Comparison of ENCODE assay signal across 8 cellular contexts in the genomic region with DNA sequence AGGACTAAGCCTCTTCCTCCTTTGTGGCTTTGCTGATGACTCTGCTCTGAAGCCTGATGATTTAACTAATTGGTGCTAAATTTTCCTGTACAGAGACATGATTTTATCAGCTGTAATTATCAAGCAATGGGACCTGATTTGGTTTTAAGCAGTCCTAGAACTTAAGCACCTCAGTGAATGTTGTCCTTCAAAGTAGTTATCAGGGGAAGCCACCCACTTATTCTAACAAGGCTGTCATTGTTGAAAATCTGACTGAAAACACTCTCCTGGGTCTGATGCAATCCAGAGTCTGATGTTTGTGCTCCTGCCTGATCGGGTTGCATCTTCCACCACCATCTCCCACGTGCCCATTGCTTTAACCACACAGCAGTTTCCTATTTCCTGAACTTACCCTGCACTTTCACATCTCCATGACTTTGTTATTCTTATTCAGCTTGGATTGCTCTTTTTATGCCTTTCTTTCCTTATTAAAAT. TPM values are rescaled to one million over a fixed set of nuclear protein-coding genes. Genes with fewer than 3 reads are reported as not detected.
DNase-seq lines count a peak whose midpoint lies in the region; TF ChIP-seq lines count a peak whose summit lies in the region.

No MANE protein-coding gene starts in this region.

- H3K27me3 ChIP-seq in cardiac muscle cell (no peaks in the 10 kb centered on the region), left ventricle myocardium inferior (ENCODE audit: low read depth) (no peaks in the 10 kb centered on the region), stomach (peaks cover 0 to 6% (median 0%) of the 10 kb centered on the region in 3 donors)

- peak overlapping the region; percentile 13 for H3K4me3 Mint-ChIP-seq in activated CD4-positive, alpha-beta T cell treated with anti-CD3 and anti-CD28 coated beads, Interleukin-2, amount 10 ng/mL, durations not matched to agents 7 days and 5 days

- TF ChIP-seq CTCF in cardiac muscle cell (IDR thresholded peaks at IDR 0.05; ENCODE audit: low read depth, low read length) (no peak), left ventricle myocardium inferior (IDR thresholded peaks at IDR 0.05; ENCODE audit: borderline replicate concordance) (no peak), stomach (IDR thresholded peaks at IDR 0.05) (no peak)

- no peak overlapping the region for H3K4me3 ChIP-seq in cardiac muscle cell
- no peak overlapping the region for H3K4me3 ChIP-seq in left ventricle myocardium inferior
- no peak overlapping the region for H3K4me3 ChIP-seq in stomach

- H3K27ac Mint-ChIP-seq in activated CD4-positive, alpha-beta T cell treated with anti-CD3 and anti-CD28 coated beads, Interleukin-2, amount 10 ng/mL, durations not matched to agents 7 days and 5 days, result peak overlapping the region; percentile 85

- no peak for TF ChIP-seq POLR2A in stomach (IDR thresholded peaks at IDR 0.05)

- H3K27me3 Mint-ChIP-seq in activated CD4-positive, alpha-beta T cell treated with anti-CD3 and anti-CD28 coated beads, Interleukin-2, amount 10 ng/mL, durations not matched to agents 7 days and 5 days, result no peaks in the 10 kb centered on the region

- H3K4me1 ChIP-seq in cardiac muscle cell (ENCODE audit: low read depth) (peaks cover 11% of the 10 kb centered on the region), left ventricle myocardium inferior (peaks cover 16% of the 10 kb centered on the region), stomach (peaks cover 0 to 13% (median 2%) of the 10 kb centered on the region in 4 donors)

- no peak for TF ChIP-seq EP300 in stomach (IDR thresholded peaks at IDR 0.05)

- H3K36me3 Mint-ChIP-seq in activated CD4-positive, alpha-beta T cell treated with anti-CD3 and anti-CD28 coated beads, Interleukin-2, amount 10 ng/mL, durations not matched to agents 7 days and 5 days (ENCODE audit: low read depth), result peaks cover 4% of the 10 kb centered on the region

- peaks cover 77% of the 10 kb centered on the region for H3K4me1 Mint-ChIP-seq in activated CD4-positive, alpha-beta T cell treated with anti-CD3 and anti-CD28 coated beads, Interleukin-2, amount 10 ng/mL, durations not matched to agents 7 days and 5 days

- H3K27ac ChIP-seq in cardiac muscle cell, result no peak overlapping the region
- no peak overlapping the region for H3K27ac ChIP-seq in left ventricle myocardium inferior (replicated peaks)
- no peak overlapping the region for H3K27ac ChIP-seq in stomach

- POLR2A ChIA-PET in activated CD4-positive, alpha-beta T cell treated with anti-CD3 and anti-CD28 coated beads, Interleukin-2, amount 10 ng/mL, durations not matched to agents 7 days and 5 days (lab: Charles Lee), result no interaction called here

- peak; percentile 30 to 92 for DNase-seq in cardiac muscle cell (ENCODE audit: low read depth in 1 of 2, low spot score in 1 of 2)
- no peak for DNase-seq in left ventricle myocardium inferior
- DNase-seq in Kasumi-1 (lab: John Stamatoyannopoulos, UW), result peak; percentile 89 to 93
- peak; percentile 72 for DNase-seq in activated CD4-positive, alpha-beta T cell treated with anti-CD3 and anti-CD28 coated beads, Interleukin-2, amount 10 ng/mL, durations not matched to agents 7 days and 5 days
- DNase-seq in hepatic stellate cell (ENCODE audit: low spot score), result peak; percentile 12
- DNase-seq in ureter (ENCODE audit: low spot score), result no peak
- no peak for DNase-seq in stomach
- no peak for DNase-seq in midbrain (lab: John Stamatoyannopoulos, UW)

- CTCF ChIA-PET in activated CD4-positive, alpha-beta T cell treated with anti-CD3 and anti-CD28 coated beads, Interleukin-2, amount 10 ng/mL, durations not matched to agents 7 days and 5 days (lab: Charles Lee), result interaction anchor here (1.2 to 5.8 kb wide), 8 partner anchors 10 to 350 kb away, joined by 3 to 52 read pairs (median 4); no protein-coding TSS in a partner anchor

- H3K9me3 Mint-ChIP-seq in activated CD4-positive, alpha-beta T cell treated with anti-CD3 and anti-CD28 coated beads, Interleukin-2, amount 10 ng/mL, durations not matched to agents 7 days and 5 days, result no peaks in the 10 kb centered on the region

- intact Hi-C loops in left ventricle myocardium inferior (cut with micrococcal nuclease) (no loop called here), stomach (cut with DNase I; ENCODE audit: low total_unique reads) (loop anchor here (10.0 kb wide), 1 partner anchor 377 kb away; no protein-coding TSS in a partner anchor)

- WGBS in stomach, 5 donors, result 13 to 35% (median 17%) methylated on average over 2 of the region's 2 CpGs

- no peaks in the 10 kb centered on the region for H3K9me3 ChIP-seq in cardiac muscle cell (ENCODE audit: low read depth)
- H3K9me3 ChIP-seq in left ventricle myocardium inferior (replicated peaks), result no peaks in the 10 kb centered on the region
- H3K9me3 ChIP-seq in stomach, result no peaks in the 10 kb centered on the region

- H3K36me3 ChIP-seq in cardiac muscle cell (no peaks in the 10 kb centered on the region), left ventricle myocardium inferior (no peaks in the 10 kb centered on the region), stomach (no peaks in the 10 kb centered on the region)

RNA-seq across cellular contexts. Expression of gene S1PR1, which starts 54.8 kb away (rescaled TPM):
- total RNA-seq in cardiac muscle cell, result 58.6 and 62.2 TPM in 2 replicates
- 58.1 and 59.1 TPM in 2 replicates for polyA plus RNA-seq in cardiac muscle cell
- 54.9 TPM for total RNA-seq in left ventricle myocardium inferior
- 100 to 1,000 TPM; 177 to 209 TPM for total RNA-seq in activated CD4-positive, alpha-beta T cell treated with anti-CD3 and anti-CD28 coated beads, Interleukin-2, amount 10 ng/mL, durations not matched to agents 7 days and 5 days
- 38.7 TPM for total RNA-seq in ureter
- 10 to 100 TPM in 3 of 5 donors, 1 to 10 TPM in 2; 5.8 to 54.0 (median 14.3) TPM for total RNA-seq in stomach
- 10 to 100 TPM in 1 of 3 donors, 1 to 10 TPM in 2; 3.7 to 11.6 (median 8.4) TPM for polyA plus RNA-seq in stomach

Comparison
In these comparisons a context has a peak if more than half of its experiments do, and no peak if none do; other contexts are left out.
1. DNase-seq: peak in cardiac muscle cell (2 of 2), Kasumi-1 (2 of 2), activated CD4-positive, alpha-beta T cell treated with anti-CD3 and anti-CD28 coated beads, Interleukin-2, amount 10 ng/mL, durations not matched to agents 7 days and 5 days (single experiment) and hepatic stellate cell (single experiment); none in left ventricle myocardium inferior (single experiment), ureter (single experiment), stomach (single experiment) and midbrain (single experiment).